Comparison of ENCODE assay signal across 31 cellular contexts in genomic region chrX:47098746-47099145, GRCh38. TPM values are rescaled to one million over a fixed set of nuclear protein-coding genes. Genes with fewer than 3 reads are reported as not detected.
"Had no signal": no experiment of that assay in that cellular context is flagged by ENCODE, and none has a peak within 500 bp of the region (broad histone marks: within the 10 kb centered on the region; RNA-seq: fewer than 3 reads in every experiment).

No MANE protein-coding gene starts in this region.

- H3K27ac Mint-ChIP-seq: activated CD8-positive, alpha-beta T cell treated with anti-CD3 and anti-CD28 coated beads for 36 hours; activated T-helper 17 cell treated with anti-CD3 and anti-CD28 coated beads, Interleukin-2, amount 50 U/mL, for 72 hours; dendritic cell treated with granulocyte-macrophage colony-stimulating factor and Interleukin-4, amounts not matched to agents 40 ng/mL and 50 ng/mL, for 4 days; nephron; stimulated activated effector memory CD8-positive, alpha-beta T cell treated with anti-CD3 and anti-CD28 coated beads, Interleukin-12 subunit alpha, Interleukin-12 subunit beta, amount 100 ng/mL, for 72 hours; stimulated activated naive CD8-positive, alpha-beta T cell treated with anti-CD3 and anti-CD28 coated beads, Interleukin-15, Interleukin-2, amounts not matched to agents 100 ng/mL and 50 ng/mL, for 24 hours; T-helper 17 cell had no signal

- H3K4me1 ChIP-seq: esophagus muscularis mucosa, foreskin keratinocyte, heart left ventricle, left lung, thyroid gland, upper lobe of left lung, vagina had no signal

- H3K36me3 Mint-ChIP-seq: stimulated activated effector memory CD8-positive, alpha-beta T cell treated with anti-CD3 and anti-CD28 coated beads, Interleukin-12 subunit alpha, Interleukin-12 subunit beta, amount 100 ng/mL, for 72 hours had no signal

- H3K4me3 ChIP-seq: esophagus muscularis mucosa, heart left ventricle, left lung, lung, mucosa of descending colon, skin epidermis, thyroid gland, upper lobe of left lung, vagina had no signal

- H3K27me3 ChIP-seq: esophagus muscularis mucosa, foreskin keratinocyte, left lung, thyroid gland, upper lobe of left lung, vagina had no signal

- H3K27me3 Mint-ChIP-seq: activated CD8-positive, alpha-beta T cell treated with anti-CD3 and anti-CD28 coated beads for 36 hours; activated T-helper 17 cell treated with anti-CD3 and anti-CD28 coated beads, Interleukin-2, amount 50 U/mL, for 72 hours; central memory CD8-positive, alpha-beta T cell; dendritic cell treated with granulocyte-macrophage colony-stimulating factor and Interleukin-4, amounts not matched to agents 40 ng/mL and 50 ng/mL, for 4 days; stimulated activated naive CD8-positive, alpha-beta T cell treated with anti-CD3 and anti-CD28 coated beads, Interleukin-15, Interleukin-2, amounts not matched to agents 100 ng/mL and 50 ng/mL, for 24 hours had no signal

- DNase-seq: activated CD4-positive, alpha-beta T cell treated with anti-CD3 and anti-CD28 coated beads, Interleukin-2, amount 50 U/mL, for 1 hour; activated CD4-positive, CD25-positive, alpha-beta regulatory T cell treated with anti-CD3 and anti-CD28 coated beads, Interleukin-2, amount 50 U/mL, for 72 hours; activated CD8-positive, alpha-beta T cell treated with anti-CD3 and anti-CD28 coated beads for 36 hours; activated gamma-delta T cell treated with Interleukin-2 at 50 U/mL for 16 hours; activated naive CD4-positive, alpha-beta T cell treated with anti-CD3 and anti-CD28 coated beads, Interleukin-2, amount 50 U/mL, for 16 hours; activated T-cell treated with anti-CD3 and anti-CD28 coated beads, Interleukin-2, amount 50 U/mL, for 4 hours; anterior cingulate cortex; foreskin keratinocyte; heart left ventricle; kidney glomerular epithelial cell; left lung; mesendoderm; mucosa of descending colon; stimulated activated CD4-positive, alpha-beta T cell treated with anti-CD3 and anti-CD28 coated beads, Interleukin-4, amount 100 ng/mL, for 24 hours; substantia nigra; T-helper 17 cell; T1000; thyroid gland; upper lobe of left lung had no signal

- H3K4me1 Mint-ChIP-seq: activated T-helper 17 cell treated with anti-CD3 and anti-CD28 coated beads, Interleukin-2, amount 50 U/mL, for 72 hours; central memory CD8-positive, alpha-beta T cell; nephron; stimulated activated effector memory CD8-positive, alpha-beta T cell treated with anti-CD3 and anti-CD28 coated beads, Interleukin-12 subunit alpha, Interleukin-12 subunit beta, amount 100 ng/mL, for 72 hours; T-helper 17 cell had no signal

- H3K9me3 ChIP-seq: esophagus muscularis mucosa, heart left ventricle, left lung, mucosa of descending colon, thyroid gland, upper lobe of left lung, vagina had no signal

- H3K4me3 Mint-ChIP-seq: activated CD8-positive, alpha-beta T cell treated with anti-CD3 and anti-CD28 coated beads for 36 hours; activated T-cell treated with anti-CD3 and anti-CD28 coated beads, Interleukin-2, amount 50 U/mL, for 4 hours; activated T-helper 17 cell treated with anti-CD3 and anti-CD28 coated beads, Interleukin-2, amount 50 U/mL, for 72 hours; central memory CD8-positive, alpha-beta T cell; dendritic cell treated with granulocyte-macrophage colony-stimulating factor and Interleukin-4, amounts not matched to agents 40 ng/mL and 50 ng/mL, for 4 days; nephron; stimulated activated effector memory CD8-positive, alpha-beta T cell treated with anti-CD3 and anti-CD28 coated beads, Interleukin-12 subunit alpha, Interleukin-12 subunit beta, amount 100 ng/mL, for 72 hours; stimulated activated naive CD8-positive, alpha-beta T cell treated with anti-CD3 and anti-CD28 coated beads, Interleukin-15, Interleukin-2, amounts not matched to agents 100 ng/mL and 50 ng/mL, for 24 hours; T-helper 17 cell had no signal

- H3K36me3 ChIP-seq: esophagus muscularis mucosa, left lung, thyroid gland, upper lobe of left lung, vagina had no signal

- H3K9me3 Mint-ChIP-seq: activated CD8-positive, alpha-beta T cell treated with anti-CD3 and anti-CD28 coated beads for 36 hours; activated T-cell treated with anti-CD3 and anti-CD28 coated beads, Interleukin-2, amount 50 U/mL, for 4 hours; activated T-helper 17 cell treated with anti-CD3 and anti-CD28 coated beads, Interleukin-2, amount 50 U/mL, for 72 hours; central memory CD8-positive, alpha-beta T cell; dendritic cell treated with granulocyte-macrophage colony-stimulating factor and Interleukin-4, amounts not matched to agents 40 ng/mL and 50 ng/mL, for 4 days; stimulated activated effector memory CD8-positive, alpha-beta T cell treated with anti-CD3 and anti-CD28 coated beads, Interleukin-12 subunit alpha, Interleukin-12 subunit beta, amount 100 ng/mL, for 72 hours; stimulated activated naive CD8-positive, alpha-beta T cell treated with anti-CD3 and anti-CD28 coated beads, Interleukin-15, Interleukin-2, amounts not matched to agents 100 ng/mL and 50 ng/mL, for 24 hours had no signal

- ATAC-seq: activated CD8-positive, alpha-beta T cell treated with anti-CD3 and anti-CD28 coated beads for 36 hours; activated T-cell treated with anti-CD3 and anti-CD28 coated beads, Interleukin-2, amount 50 U/mL, for 4 hours; activated T-helper 17 cell treated with anti-CD3 and anti-CD28 coated beads, Interleukin-2, amount 50 U/mL, for 72 hours; foreskin keratinocyte; heart left ventricle; left lung; mucosa of descending colon; sciatic nerve; stimulated activated effector memory CD8-positive, alpha-beta T cell treated with anti-CD3 and anti-CD28 coated beads, Interleukin-12 subunit alpha, Interleukin-12 subunit beta, amount 100 ng/mL, for 72 hours; T-helper 17 cell had no signal

- H3K27ac ChIP-seq: esophagus muscularis mucosa, foreskin keratinocyte, heart left ventricle, left lung, skin epidermis, thyroid gland, upper lobe of left lung, vagina had no signal

RNA-seq across cellular contexts. Expression of gene RGN, which starts 20.5 kb away (rescaled TPM):
- total RNA-seq: activated CD8-positive, alpha-beta T cell treated with anti-CD3 and anti-CD28 coated beads for 36 hours; activated T-helper 17 cell treated with anti-CD3 and anti-CD28 coated beads, Interleukin-2, amount 50 U/mL, for 72 hours; bronchial epithelial cell; foreskin keratinocyte; T-helper 17 cell had no signal
